1 cellular context compared by ENCODE assay signal in the genomic region with DNA sequence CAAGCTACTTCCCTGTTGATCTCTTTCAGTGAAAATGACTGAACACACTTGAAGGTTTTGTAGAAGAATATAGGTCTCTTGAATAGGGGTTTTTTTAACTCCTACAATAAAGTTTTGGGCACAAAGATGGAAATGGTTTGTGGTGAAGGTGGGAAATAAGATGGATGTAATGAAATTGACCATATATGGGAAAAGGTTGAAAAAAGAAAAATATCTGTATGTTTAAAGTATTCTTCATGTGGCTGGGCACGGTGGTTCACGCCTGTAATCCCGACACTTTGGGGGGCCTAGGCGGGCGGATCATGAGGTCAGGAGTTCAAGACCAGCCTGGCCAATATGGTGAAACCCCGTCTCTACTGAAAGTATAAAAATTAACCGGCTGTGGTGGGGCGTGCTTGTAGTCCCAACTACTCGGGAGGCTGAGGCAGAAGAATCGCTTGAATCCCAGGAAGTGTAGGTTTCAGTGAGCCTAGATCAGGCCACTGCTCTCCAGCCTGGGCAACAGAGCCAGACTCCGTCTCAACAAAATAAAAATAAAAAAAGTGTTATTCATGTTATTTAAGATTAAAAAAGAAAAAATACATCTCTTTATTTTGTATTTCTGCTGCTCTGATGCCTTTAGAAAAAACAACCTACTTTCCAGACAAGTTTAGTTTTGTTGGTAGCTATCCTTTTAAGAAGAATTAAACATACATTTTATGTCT.
TF ChIP-seq lines count a peak whose summit lies in the region.

No MANE protein-coding gene starts in this region.

TF ChIP-seq in K562, 482 proteins besides CTCF, POLR2A, EP300 and RAD21:
- TF ChIP-seq ZC3H4 (CRISPR knock-in tag; IDR thresholded peaks at IDR 0.05; ENCODE audit: borderline replicate concordance) (no peak), RAD51 (IDR thresholded peaks at IDR 0.05; ENCODE audit: borderline replicate concordance, low read depth) (0 out of 2 replicates have a peak, but pooled peaks have one; percentile 4), CBX3 (IDR thresholded peaks at IDR 0.05; ENCODE audit: borderline replicate concordance in 1 of 2, low read length in 2 of 2) (0 out of 3 replicates have a peak, but pooled peaks of 1 of the 2 experiments have one; percentile 9), PURB (CRISPR knock-in tag; IDR thresholded peaks at IDR 0.05; ENCODE audit: low read depth) (no peak), RBFOX2 (IDR thresholded peaks at IDR 0.05; ENCODE audit: low read depth, low read length) (peak; percentile 31; the same call in 1 of the 2 replicates), SRF (CRISPR knock-in tag; IDR thresholded peaks at IDR 0.05) (peak in 1 of 2 experiments; percentile 82; a peak in 1 of 4 replicates), KLF6 (CRISPR knock-in tag; IDR thresholded peaks at IDR 0.05; ENCODE audit: borderline replicate concordance) (no peak), NFYB (IDR thresholded peaks at IDR 0.05; ENCODE audit: extremely low read depth, insufficient read length) (no peak), RBM25 (IDR thresholded peaks at IDR 0.05; ENCODE audit: low read depth, low read length, severe bottlenecking) (peak; percentile 36), PHF20 (IDR thresholded peaks at IDR 0.05; ENCODE audit: partially characterized antibody) (no peak), GATAD2B (IDR thresholded peaks at IDR 0.05; ENCODE audit: borderline replicate concordance) (no peak), ZNF121 (CRISPR knock-in tag; conservative IDR thresholded peaks at IDR 0.05) (peak; percentile 68; the same call in 1 of the 2 replicates), ZNF586 (CRISPR knock-in tag; conservative IDR thresholded peaks at IDR 0.05) (no peak), LCOR (CRISPR knock-in tag; IDR thresholded peaks at IDR 0.05) (no peak), TARDBP (IDR thresholded peaks at IDR 0.05) (no peak), SOX6 (IDR thresholded peaks at IDR 0.05) (no peak)
- TF ChIP-seq, protein P1, sequence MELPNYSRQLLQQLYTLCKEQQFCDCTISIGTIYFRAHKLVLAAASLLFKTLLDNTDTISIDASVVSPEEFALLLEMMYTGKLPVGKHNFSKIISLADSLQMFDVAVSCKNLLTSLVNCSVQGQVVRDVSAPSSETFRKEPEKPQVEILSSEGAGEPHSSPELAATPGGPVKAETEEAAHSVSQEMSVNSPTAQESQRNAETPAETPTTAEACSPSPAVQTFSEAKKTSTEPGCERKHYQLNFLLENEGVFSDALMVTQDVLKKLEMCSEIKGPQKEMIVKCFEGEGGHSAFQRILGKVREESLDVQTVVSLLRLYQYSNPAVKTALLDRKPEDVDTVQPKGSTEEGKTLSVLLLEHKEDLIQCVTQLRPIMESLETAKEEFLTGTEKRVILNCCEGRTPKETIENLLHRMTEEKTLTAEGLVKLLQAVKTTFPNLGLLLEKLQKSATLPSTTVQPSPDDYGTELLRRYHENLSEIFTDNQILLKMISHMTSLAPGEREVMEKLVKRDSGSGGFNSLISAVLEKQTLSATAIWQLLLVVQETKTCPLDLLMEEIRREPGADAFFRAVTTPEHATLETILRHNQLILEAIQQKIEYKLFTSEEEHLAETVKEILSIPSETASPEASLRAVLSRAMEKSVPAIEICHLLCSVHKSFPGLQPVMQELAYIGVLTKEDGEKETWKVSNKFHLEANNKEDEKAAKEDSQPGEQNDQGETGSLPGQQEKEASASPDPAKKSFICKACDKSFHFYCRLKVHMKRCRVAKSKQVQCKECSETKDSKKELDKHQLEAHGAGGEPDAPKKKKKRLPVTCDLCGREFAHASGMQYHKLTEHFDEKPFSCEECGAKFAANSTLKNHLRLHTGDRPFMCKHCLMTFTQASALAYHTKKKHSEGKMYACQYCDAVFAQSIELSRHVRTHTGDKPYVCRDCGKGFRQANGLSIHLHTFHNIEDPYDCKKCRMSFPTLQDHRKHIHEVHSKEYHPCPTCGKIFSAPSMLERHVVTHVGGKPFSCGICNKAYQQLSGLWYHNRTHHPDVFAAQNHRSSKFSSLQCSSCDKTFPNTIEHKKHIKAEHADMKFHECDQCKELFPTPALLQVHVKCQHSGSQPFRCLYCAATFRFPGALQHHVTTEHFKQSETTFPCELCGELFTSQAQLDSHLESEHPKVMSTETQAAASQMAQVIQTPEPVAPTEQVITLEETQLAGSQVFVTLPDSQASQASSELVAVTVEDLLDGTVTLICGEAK (IDR thresholded peaks at IDR 0.05): peak; percentile 55
- TF ChIP-seq, protein P1 (CRISPR knock-in tag; IDR thresholded peaks at IDR 0.05): no peak
- TF ChIP-seq, protein P2, sequence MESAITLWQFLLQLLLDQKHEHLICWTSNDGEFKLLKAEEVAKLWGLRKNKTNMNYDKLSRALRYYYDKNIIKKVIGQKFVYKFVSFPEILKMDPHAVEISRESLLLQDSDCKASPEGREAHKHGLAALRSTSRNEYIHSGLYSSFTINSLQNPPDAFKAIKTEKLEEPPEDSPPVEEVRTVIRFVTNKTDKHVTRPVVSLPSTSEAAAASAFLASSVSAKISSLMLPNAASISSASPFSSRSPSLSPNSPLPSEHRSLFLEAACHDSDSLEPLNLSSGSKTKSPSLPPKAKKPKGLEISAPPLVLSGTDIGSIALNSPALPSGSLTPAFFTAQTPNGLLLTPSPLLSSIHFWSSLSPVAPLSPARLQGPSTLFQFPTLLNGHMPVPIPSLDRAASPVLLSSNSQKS (CRISPR knock-in tag; IDR thresholded peaks at IDR 0.05): no peak
